In genomic region chr6:116615937-116616756, GRCh38 we compare ENCODE assay signal across 8 cellular contexts. TPM values are rescaled to one million over a fixed set of nuclear protein-coding genes. Genes with fewer than 3 reads are reported as not detected.
DNase-seq lines count a peak whose midpoint lies in the region; ATAC-seq, FAIRE-seq and TF ChIP-seq lines count a peak whose summit lies in the region.

RSPH4A (plus strand) TSS chr6:116616479; CDS start chr6:116616624, 145 bp downstream.

- ATAC-seq in HG02884 (IDR thresholded peaks at IDR 0.05; ENCODE audit: unreplicated experiment), result peak; percentile 100

- DNase-seq in GM12892 (ENCODE audit: insufficient read length) (peak; percentile 55), NCI-H146 (lab: John Stamatoyannopoulos, UW) (peak; percentile 97), T-helper 2 cell (peak in 4 of 5 experiments; percentile 35 to 81 (median 44)), astrocyte of the hippocampus (ENCODE audit: low read depth, low spot score) (peak; percentile 98), hepatocyte (ENCODE audit: low spot score) (peak; percentile 96), putamen (ENCODE audit: low spot score) (peak; percentile 92)
- no peak for DNase-seq in NK-92 treated with Interleukin-12 subunit alpha and Interleukin-12 subunit beta, amount 100 ng/mL, for 24 hours (lab: John Stamatoyannopoulos, UW)

- no peaks in the 10 kb centered on the region for H3K4me1 ChIP-seq in hepatocyte (ENCODE audit: insufficient read depth)

- H3K9me3 ChIP-seq in hepatocyte (ENCODE audit: low read depth), result no peaks in the 10 kb centered on the region

- peak; percentile 89 for FAIRE-seq in GM12892 (lab: Jason Lieb, UNC)

- peak within 1 kb of the TSS; percentile 46 for H3K4me3 ChIP-seq in hepatocyte

- H3K27ac ChIP-seq in hepatocyte, result peak within 1 kb of the TSS; percentile 41

- H3K36me3 ChIP-seq in hepatocyte (replicated peaks; ENCODE audit: insufficient read depth, low read depth), result no peaks in the 10 kb centered on the region

- H2AFZ ChIP-seq in hepatocyte, result peak within 1 kb of the TSS; percentile 64

- H4K20me1 ChIP-seq in hepatocyte (ENCODE audit: insufficient read depth, poor library complexity, severe bottlenecking), result no peaks in the 10 kb centered on the region

- no peak for TF ChIP-seq POLR2A in GM12892 (IDR thresholded peaks at IDR 0.05; ENCODE audit: low read depth, low read length)

- TF ChIP-seq CTCF in hepatocyte (IDR thresholded peaks at IDR 0.05; ENCODE audit: poor library complexity), result peak; percentile 30

- peaks cover 8% of the 10 kb centered on the region for H3K27me3 ChIP-seq in hepatocyte

- no peaks in the 10 kb centered on the region for H3K79me2 ChIP-seq in hepatocyte

- WGBS in hepatocyte (ENCODE audit: low lambda C conversion rate, missing lambda C conversion rate), result 2% methylated on average over 29 of the region's 30 CpGs

- no peaks in the 10 kb centered on the region for H3K9me2 ChIP-seq in hepatocyte (replicated peaks; ENCODE audit: insufficient read depth)

- H3K4me2 ChIP-seq in hepatocyte, result peak within 1 kb of the TSS; percentile 80

RNA-seq across cellular contexts. Expression of gene RSPH4A, which starts in this region (rescaled TPM):
- not detected for polyA plus RNA-seq in GM12892 (2012; ENCODE audit: missing spikeins)
- 0.12 and 0.83 TPM in 2 replicates for total RNA-seq in hepatocyte
- polyA plus RNA-seq in hepatocyte, result 0.43 and 0.46 TPM in 2 replicates

Comparison
In these comparisons a context has a peak if more than half of its experiments do, and no peak if none do; other contexts are left out.
1. Peak in DNase-seq, H3K4me3 ChIP-seq, H3K27ac ChIP-seq and H3K4me2 ChIP-seq in hepatocyte; RNA of the gene not detected or under 1 TPM.